In genomic region chr18:58202406-58202730, GRCh38 we compare ENCODE assay signal across 12 cellular contexts.
DNase-seq lines count a peak whose midpoint lies in the region; ATAC-seq and TF ChIP-seq lines count a peak whose summit lies in the region.
"Had no signal": no experiment of that assay in that cellular context is flagged by ENCODE, and none has a peak within 500 bp of the region (broad histone marks: within the 10 kb centered on the region; RNA-seq: fewer than 3 reads in every experiment).

No MANE protein-coding gene starts in this region.

- H3K4me3 ChIP-seq in osteoblast (ENCODE audit: insufficient read depth, low read length) = no peak overlapping the region
- H3K4me3 ChIP-seq: SJCRH30 had no signal

- H3K79me2 ChIP-seq in osteoblast (ENCODE audit: insufficient read depth, low read length) = no peaks in the 10 kb centered on the region

- H3K9me3 ChIP-seq in osteoblast (ENCODE audit: low read depth, low read length) = no peaks in the 10 kb centered on the region
- H3K9me3 ChIP-seq: neutrophil, SJCRH30 had no signal

- ATAC-seq in GM18867 (IDR thresholded peaks at IDR 0.05; ENCODE audit: unreplicated experiment) = no peak

- no peak overlapping the region for H3K4me2 ChIP-seq in osteoblast (ENCODE audit: insufficient read depth, low read length)

- H3K36me3 ChIP-seq in osteoblast (ENCODE audit: insufficient read depth, low read length) = no peaks in the 10 kb centered on the region
- H3K36me3 ChIP-seq: neutrophil, SJCRH30 had no signal

- H3K27me3 ChIP-seq in osteoblast (ENCODE audit: insufficient read depth, low read length) = no peaks in the 10 kb centered on the region
- H3K27me3 ChIP-seq: SJCRH30 had no signal

- H4K20me1 ChIP-seq in osteoblast (ENCODE audit: insufficient read depth, low read length) = no peaks in the 10 kb centered on the region

- H2AFZ ChIP-seq in osteoblast (ENCODE audit: low read length) = no peak overlapping the region

- no peak for TF ChIP-seq CTCF in osteoblast (IDR thresholded peaks at IDR 0.05; ENCODE audit: extremely low read depth, low read depth, low read length)

- DNase-seq in Daoy (ENCODE audit: low read depth) (peak; percentile 37), NCI-H345 treated with DMSO at 0.1 percent for 48 hours (lab: John Stamatoyannopoulos, UW; ENCODE audit: unreplicated experiment) (peak; percentile 81), dermis blood vessel endothelial cell (peak; percentile 52), osteoblast (ENCODE audit: insufficient read length, low spot score, missing footprints) (peak; percentile 31), NOMO-1 (lab: John Stamatoyannopoulos, UW; ENCODE audit: unreplicated experiment in 2 of 2) (no peak), GM19238 (ENCODE audit: insufficient read length, low spot score) (no peak), dedifferentiated amniotic fluid mesenchymal stem cell (ENCODE audit: extremely low spot score) (no peak)
- DNase-seq: DND-41, MM.1S, SJCRH30 had no signal

- H3K4me1 ChIP-seq in osteoblast (ENCODE audit: insufficient read depth, low read length) = peaks cover 14% of the 10 kb centered on the region
- H3K4me1 ChIP-seq: SJCRH30 had no signal

- no peak overlapping the region for H3K27ac ChIP-seq in osteoblast (ENCODE audit: low read depth, low read length)
- H3K27ac ChIP-seq: neutrophil, SJCRH30 had no signal

Comparison
In these comparisons a context has a peak if more than half of its experiments do, and no peak if none do; other contexts are left out.
1. DNase-seq: peak in Daoy (single experiment), NCI-H345 treated with DMSO at 0.1 percent for 48 hours (single experiment), dermis blood vessel endothelial cell (single experiment) and osteoblast (single experiment); none in NOMO-1 (0 of 2), GM19238 (single experiment) and dedifferentiated amniotic fluid mesenchymal stem cell (single experiment).